Comparison of ENCODE assay signal across 1 cellular context in genomic region chr12:57272337-57273151, GRCh38.
TF ChIP-seq lines count a peak whose summit lies in the region.

No MANE protein-coding gene starts in this region.

TF ChIP-seq in K562, 482 proteins besides CTCF, POLR2A, EP300 and RAD21:
- peak in 1 of 2 experiments; percentile 87; a peak in 1 of 4 replicates for TF ChIP-seq RCOR1 (IDR thresholded peaks at IDR 0.05; ENCODE audit: borderline replicate concordance in 1 of 2, low read depth in 2 of 2, low read length in 2 of 2)
- TF ChIP-seq TAL1 (IDR thresholded peaks at IDR 0.05) = peak; percentile 64
- TF ChIP-seq CBFA2T2 (conservative IDR thresholded peaks at IDR 0.05) = peak; percentile 77
- TF ChIP-seq PKNOX1 (IDR thresholded peaks at IDR 0.05) = peak; percentile 73; the same call in 1 of the 2 replicates
- no peak for TF ChIP-seq NR2C1 (IDR thresholded peaks at IDR 0.05)
- no peak for TF ChIP-seq NR2C1 (tag; IDR thresholded peaks at IDR 0.05)
- no peak for TF ChIP-seq MLLT1 (IDR thresholded peaks at IDR 0.05)
- TF ChIP-seq ARID1B (IDR thresholded peaks at IDR 0.05) = peak; percentile 77
- no peak for TF ChIP-seq ELF2 (CRISPR knock-in tag; IDR thresholded peaks at IDR 0.05)
- peak; percentile 32 for TF ChIP-seq VEZF1 (CRISPR knock-in tag; IDR thresholded peaks at IDR 0.05)
- TF ChIP-seq ILK (tag; IDR thresholded peaks at IDR 0.05; ENCODE audit: borderline replicate concordance, low read depth) = no peak
- no peak for TF ChIP-seq DACH1 (IDR thresholded peaks at IDR 0.05; ENCODE audit: partially characterized antibody)
- TF ChIP-seq CHAMP1 (IDR thresholded peaks at IDR 0.05) = no peak
- no peak for TF ChIP-seq PBX2 (CRISPR knock-in tag; IDR thresholded peaks at IDR 0.05; ENCODE audit: low read depth)
- TF ChIP-seq PBX2 (tag; conservative IDR thresholded peaks at IDR 0.05; ENCODE audit: low read depth) = peak; percentile 75
- TF ChIP-seq KDM1A (IDR thresholded peaks at IDR 0.05) = peak; percentile 82 to 86
- TF ChIP-seq ZNF239 (CRISPR knock-in tag; IDR thresholded peaks at IDR 0.05) = no peak
- TF ChIP-seq NCOR1 (IDR thresholded peaks at IDR 0.05) = peak; percentile 31; the same call in 1 of the 2 replicates
- no peak for TF ChIP-seq IRF2 (CRISPR knock-in tag; IDR thresholded peaks at IDR 0.05)
- TF ChIP-seq TEAD4 (IDR thresholded peaks at IDR 0.05; ENCODE audit: low read length) = peak; percentile 82
- no peak for TF ChIP-seq TEAD4 (CRISPR knock-in tag; IDR thresholded peaks at IDR 0.05; ENCODE audit: borderline replicate concordance)
- TF ChIP-seq DPF2 (IDR thresholded peaks at IDR 0.05) = peak; percentile 48; the same call in 1 of the 2 replicates
- TF ChIP-seq SMARCA4 (IDR thresholded peaks at IDR 0.05) = 0 out of 2 replicates have a peak, but pooled peaks have one; percentile 52
- TF ChIP-seq RREB1 (CRISPR knock-in tag; IDR thresholded peaks at IDR 0.05) = no peak
- TF ChIP-seq POLR3G (IDR thresholded peaks at IDR 0.05; ENCODE audit: extremely low read depth, insufficient read length, insufficient replicate concordance) = no peak
- TF ChIP-seq MEIS2 (IDR thresholded peaks at IDR 0.05; ENCODE audit: partially characterized antibody) = peak; percentile 77
- peak; percentile 72 for TF ChIP-seq TCF3 (CRISPR knock-in tag; IDR thresholded peaks at IDR 0.05)
- TF ChIP-seq SAP30 (IDR thresholded peaks at IDR 0.05; ENCODE audit: borderline replicate concordance, insufficient read depth, low read depth, low read length, poor library complexity, severe bottlenecking) = no peak
- TF ChIP-seq MTA2 (IDR thresholded peaks at IDR 0.05; ENCODE audit: low read depth) = peak; percentile 30; the same call in 1 of the 2 replicates
- peak; percentile 67 for TF ChIP-seq KLF16 (IDR thresholded peaks at IDR 0.05)
- no peak for TF ChIP-seq SIX5 (IDR thresholded peaks at IDR 0.05; ENCODE audit: borderline replicate concordance in 1 of 2, insufficient read depth in 1 of 2, low read depth in 1 of 2, low read length in 2 of 2)
- TF ChIP-seq POLR2AphosphoS5 (IDR thresholded peaks at IDR 0.05; ENCODE audit: control insufficient read depth, insufficient read depth, low read depth, low read length) = peak; percentile 40; the same call in 1 of the 2 replicates
- peak; percentile 45; the same call in 1 of the 2 replicates for TF ChIP-seq NFIC (IDR thresholded peaks at IDR 0.05)
- TF ChIP-seq ATF7 (IDR thresholded peaks at IDR 0.05) = no peak
- peak; percentile 86 for TF ChIP-seq CBFA2T3 (IDR thresholded peaks at IDR 0.05)
- TF ChIP-seq CBX8 (IDR thresholded peaks at IDR 0.05; ENCODE audit: borderline replicate concordance, extremely low read depth, low read depth, low read length, poor library complexity, severe bottlenecking) = no peak
